ENCODE assay signal across 8 cellular contexts in genomic region chr2:214683557-214683956, GRCh38.
DNase-seq lines count a peak whose midpoint lies in the region; ATAC-seq and TF ChIP-seq lines count a peak whose summit lies in the region.
"Not testable (repeated sequence)": the region's sequence is repeated elsewhere in the genome, so short reads cannot be mapped to it uniquely, and the experiment has no call there.

No MANE protein-coding gene starts in this region.

- H3K4me3 Mint-ChIP-seq in activated naive CD4-positive, alpha-beta T cell treated with anti-CD3 and anti-CD28 coated beads, Interleukin-2, amount 50 U/mL, for 24 hours = peak overlapping the region; percentile 78
- peak overlapping the region; percentile 60 to 93 (median 84) for H3K4me3 Mint-ChIP-seq in naive B cell

- H3K27ac ChIP-seq in AG04450 (ENCODE audit: low read depth, low read length); PC-3 (ENCODE audit: low read length): not testable (repeated sequence)

- peak overlapping the region; percentile 87 for H3K4me2 ChIP-seq in PC-3 (ENCODE audit: low read length)

- not testable (repeated sequence) for H3F3A ChIP-seq in PC-3 (ENCODE audit: low read length, unreplicated experiment)

- not testable (repeated sequence) for H3K27me3 Mint-ChIP-seq in activated naive CD4-positive, alpha-beta T cell treated with anti-CD3 and anti-CD28 coated beads, Interleukin-2, amount 50 U/mL, for 24 hours; naive B cell

- ATAC-seq in GM19328 (IDR thresholded peaks at IDR 0.05; ENCODE audit: unreplicated experiment) (peak; percentile 46), HG02623 (IDR thresholded peaks at IDR 0.05; ENCODE audit: unreplicated experiment) (peak; percentile 45), HG03520 (IDR thresholded peaks at IDR 0.05; ENCODE audit: unreplicated experiment) (peak; percentile 67), PC-3 (peak; percentile 79)
- ATAC-seq in naive B cell (ENCODE audit: low read depth in 2 of 2) = not testable (repeated sequence)

- H3K79me2 ChIP-seq in PC-3 (ENCODE audit: low read length) = not testable (repeated sequence)

- H3K36me3 ChIP-seq in PC-3 (ENCODE audit: low read depth, low read length) = not testable (repeated sequence)

- not testable (repeated sequence) for H3K9me3 ChIP-seq in AG04450 (ENCODE audit: control insufficient read depth, insufficient read depth, low read length); PC-3 (ENCODE audit: low read length)

- POLR2A ChIA-PET in AG04450 (lab: Yijun Ruan, JAX); PC-3 (lab: Charles Lee; ENCODE audit: unreplicated experiment): not testable (repeated sequence)

- H4K20me1 ChIP-seq in PC-3 (ENCODE audit: low read length) = not testable (repeated sequence)

- H3K9ac ChIP-seq in PC-3 (ENCODE audit: low read length) = not testable (repeated sequence)

- H3K27me3 ChIP-seq in AG04450 (ENCODE audit: control insufficient read depth, insufficient read depth, low read length); PC-3 (ENCODE audit: low read length): not testable (repeated sequence)

- CTCF ChIA-PET in AG04450 (lab: Charles Lee); PC-3 (lab: Charles Lee): not testable (repeated sequence)

- not testable (repeated sequence) for DNase-seq in AG04450 (ENCODE audit: low read depth, low spot score); PC-3; epithelial cell of esophagus (ENCODE audit: low read depth); naive B cell

- not testable (repeated sequence) for TF ChIP-seq CTCF in AG04450 (IDR thresholded peaks at IDR 0.05; ENCODE audit: low read depth, low read length); PC-3 (conservative IDR thresholded peaks at IDR 0.05; ENCODE audit: low read depth, low read length); epithelial cell of esophagus (IDR thresholded peaks at IDR 0.05; ENCODE audit: insufficient read depth, low read depth, low read length, missing control alignments)

- H3K4me3 ChIP-seq in AG04450 (ENCODE audit: low read depth, low read length) (peak overlapping the region; percentile 43), PC-3 (ENCODE audit: low read length) (peak overlapping the region; percentile 69), epithelial cell of esophagus (ENCODE audit: low read length) (peak overlapping the region; percentile 18)

- not testable (repeated sequence) for H3K4me1 Mint-ChIP-seq in activated naive CD4-positive, alpha-beta T cell treated with anti-CD3 and anti-CD28 coated beads, Interleukin-2, amount 50 U/mL, for 24 hours; naive B cell

- peak overlapping the region; percentile 48 for H3K27ac Mint-ChIP-seq in activated naive CD4-positive, alpha-beta T cell treated with anti-CD3 and anti-CD28 coated beads, Interleukin-2, amount 50 U/mL, for 24 hours
- H3K27ac Mint-ChIP-seq in naive B cell = peak overlapping the region in 3 of 6 donors; percentile 47 to 85 (median 62)

- peak overlapping the region; percentile 95 for H2AFZ ChIP-seq in PC-3 (ENCODE audit: low read length)

- not testable (repeated sequence) for H3K36me3 Mint-ChIP-seq in activated naive CD4-positive, alpha-beta T cell treated with anti-CD3 and anti-CD28 coated beads, Interleukin-2, amount 50 U/mL, for 24 hours; naive B cell

- intact Hi-C loops in PC-3 (cut with micrococcal nuclease) = not testable (repeated sequence)

- not testable (repeated sequence) for BruUV-seq in PC-3 (replicated peaks; lab: Mats Ljungman, UMichigan)

- peaks cover 16% of the 10 kb centered on the region; the same call in 1 of the 2 replicates for H3K4me1 ChIP-seq in PC-3 (ENCODE audit: insufficient read depth, low read length)

- not testable (repeated sequence) for H3K9me3 Mint-ChIP-seq in activated naive CD4-positive, alpha-beta T cell treated with anti-CD3 and anti-CD28 coated beads, Interleukin-2, amount 50 U/mL, for 24 hours
- H3K9me3 Mint-ChIP-seq in naive B cell = peaks cover 0 to 16% (median 4%) of the 10 kb centered on the region in 7 donors

- not testable (repeated sequence) for H3K9me2 ChIP-seq in PC-3 (replicated peaks; ENCODE audit: low read length)

Comparison
In these comparisons a context has a peak if more than half of its experiments do, and no peak if none do; other contexts are left out.
1. H3K4me3 ChIP-seq: peak in every context shown above with its lines; median percentile 69 in PC-3; 43 in AG04450; 18 in epithelial cell of esophagus.